ENCODE assay signal across 24 cellular contexts in genomic region chr6:157267654-157268053, GRCh38. TPM values are rescaled to one million over a fixed set of nuclear protein-coding genes. Genes with fewer than 3 reads are reported as not detected.
A peak's percentile ranks its signal among the peaks of the same experiment; 100 is the strongest.
DNase-seq lines count a peak whose midpoint lies in the region; ATAC-seq, FAIRE-seq and TF ChIP-seq lines count a peak whose summit lies in the region.
"Had no signal": no experiment of that assay in that cellular context is flagged by ENCODE, and none has a peak within 500 bp of the region (broad histone marks: within the 10 kb centered on the region; RNA-seq: fewer than 3 reads in every experiment).

No MANE protein-coding gene starts in this region.

- DNase-seq in left ventricle myocardium inferior: no peak
- DNase-seq in heart right ventricle: no peak
- peak; percentile 54 for DNase-seq in chondrocyte (ENCODE audit: low spot score)
- DNase-seq in omental fat pad (ENCODE audit: low spot score): peak; percentile 0
- peak; percentile 3 to 42 for DNase-seq in tibial artery
- no peak for DNase-seq in kidney
- DNase-seq in NCI-H1092 (lab: John Stamatoyannopoulos, UW): no peak
- no peak for DNase-seq in type B pancreatic cell (ENCODE audit: extremely low spot score, unreplicated experiment)
- DNase-seq: HFFc6, NCI-H1092 treated with DMSO at 0.1 percent for 48 hours, NCI-H1436 treated with DMSO at 0.1 percent for 48 hours, NCI-H187 treated with DMSO at 0.1 percent for 48 hours, NCI-H2171 treated with DMSO at 0.1 percent for 48 hours, NCI-H446, NCI-H524 treated with DMSO at 0.1 percent for 48 hours, NCI-H774, SJCRH30 had no signal

- WGBS in heart right ventricle, 2 donors: 89 to 92% methylated on average over 7 of the region's 7 CpGs

- no peak for FAIRE-seq in kidney (lab: Jason Lieb, UNC)
- FAIRE-seq: A204.1, D721Med, GM18507 had no signal

- no peak for ATAC-seq in heart right ventricle
- ATAC-seq in omental fat pad (ENCODE audit: low FRiP score): no peak
- ATAC-seq: Right ventricle myocardium inferior had no signal

- H3K27ac Mint-ChIP-seq in chondrocyte (ENCODE audit: unreplicated experiment) (no peak overlapping the region), type B pancreatic cell (no peak overlapping the region)
- H3K27ac Mint-ChIP-seq: CD4-positive, alpha-beta T cell; HFFc6 had no signal

- H3K4me1 ChIP-seq in left ventricle myocardium inferior (peaks cover 43% of the 10 kb centered on the region), heart right ventricle (peaks cover 8 to 56% (median 37%) of the 10 kb centered on the region in 9 donors), tibial artery (peaks cover 0 to 64% (median 32%) of the 10 kb centered on the region in 4 donors), kidney (ENCODE audit: control insufficient read depth in 1 of 2, insufficient read depth in 1 of 2, low read depth in 1 of 2, low read length in 2 of 2) (peaks cover 8 to 16% of the 10 kb centered on the region in 2 donors)
- H3K4me1 ChIP-seq: HAP-1, SJCRH30 had no signal

- H3K36me3 Mint-ChIP-seq in chondrocyte (ENCODE audit: low read depth) (no peaks in the 10 kb centered on the region), type B pancreatic cell (peaks cover 9% of the 10 kb centered on the region)

- H3K9me3 Mint-ChIP-seq in chondrocyte (ENCODE audit: low read depth) (no peaks in the 10 kb centered on the region), type B pancreatic cell (peaks cover 8% of the 10 kb centered on the region)

- intact Hi-C loops in left ventricle myocardium inferior (cut with micrococcal nuclease) (no loop called here), heart right ventricle (cut with DNase I) (loop anchor here in 1 of 10 donors (2.0 kb wide), 1 partner anchor 41 kb away; no protein-coding TSS in a partner anchor), tibial artery (cut with DNase I; ENCODE audit: low total_unique reads) (no loop called here), kidney (cut with DNase I) (no loop called here)

- TF ChIP-seq CTCF in left ventricle myocardium inferior (IDR thresholded peaks at IDR 0.05; ENCODE audit: borderline replicate concordance) (no peak), heart right ventricle (IDR thresholded peaks at IDR 0.05) (no peak), chondrocyte (IDR thresholded peaks at IDR 0.05) (no peak), omental fat pad (IDR thresholded peaks at IDR 0.05) (no peak), tibial artery (IDR thresholded peaks at IDR 0.05) (no peak), kidney (IDR thresholded peaks at IDR 0.05; ENCODE audit: borderline replicate concordance, extremely low read depth, insufficient read depth) (no peak), type B pancreatic cell (conservative IDR thresholded peaks at IDR 0.05) (no peak)

- H3K36me3 ChIP-seq in left ventricle myocardium inferior (no peaks in the 10 kb centered on the region), heart right ventricle (no peaks in the 10 kb centered on the region), tibial artery (no peaks in the 10 kb centered on the region), kidney (ENCODE audit: control insufficient read depth in 1 of 2, insufficient read depth in 2 of 2, low read length in 2 of 2) (no peaks in the 10 kb centered on the region)
- H3K36me3 ChIP-seq: BLaER1, HAP-1, SJCRH30 had no signal

- H3K4me1 Mint-ChIP-seq in chondrocyte (ENCODE audit: low read depth) (peaks cover 18% of the 10 kb centered on the region), type B pancreatic cell (ENCODE audit: unreplicated experiment) (peaks cover 8% of the 10 kb centered on the region)

- no peaks in the 10 kb centered on the region for H3K27me3 ChIP-seq in left ventricle myocardium inferior (ENCODE audit: low read depth)
- no peaks in the 10 kb centered on the region for H3K27me3 ChIP-seq in heart right ventricle
- H3K27me3 ChIP-seq in tibial artery: no peaks in the 10 kb centered on the region
- H3K27me3 ChIP-seq: BLaER1, SJCRH30 had no signal

- no peak overlapping the region for H3K4me3 Mint-ChIP-seq in chondrocyte (ENCODE audit: unreplicated experiment)
- H3K4me3 Mint-ChIP-seq in type B pancreatic cell: no peak overlapping the region
- H3K4me3 Mint-ChIP-seq: CD4-positive, alpha-beta T cell; HFFc6 had no signal

- H3K9ac ChIP-seq in kidney (ENCODE audit: low read length in 2 of 2): no peak overlapping the region
- H3K9ac ChIP-seq: BLaER1 had no signal

- H3K27me3 Mint-ChIP-seq in chondrocyte (ENCODE audit: low read depth): no peaks in the 10 kb centered on the region
- no peaks in the 10 kb centered on the region for H3K27me3 Mint-ChIP-seq in type B pancreatic cell
- H3K27me3 Mint-ChIP-seq: CD4-positive, alpha-beta T cell had no signal

- H3K27ac ChIP-seq in left ventricle myocardium inferior (replicated peaks) (peak overlapping the region; percentile 90), heart right ventricle (peak overlapping the region in 1 of 10 donors; percentile 88), tibial artery (peak overlapping the region; percentile 69 to 78), kidney (ENCODE audit: low read depth in 2 of 2, low read length in 2 of 2) (no peak overlapping the region)
- H3K27ac ChIP-seq: BLaER1, SJCRH30 had no signal

- H3K9me3 ChIP-seq in left ventricle myocardium inferior (replicated peaks): no peaks in the 10 kb centered on the region
- H3K9me3 ChIP-seq in heart right ventricle: no peaks in the 10 kb centered on the region
- H3K9me3 ChIP-seq in tibial artery: no peaks in the 10 kb centered on the region
- no peaks in the 10 kb centered on the region for H3K9me3 ChIP-seq in kidney (ENCODE audit: control insufficient read depth in 1 of 2, low read length in 2 of 2)
- H3K9me3 ChIP-seq: BLaER1, HAP-1, SJCRH30 had no signal

- H3K4me3 ChIP-seq in left ventricle myocardium inferior (no peak overlapping the region), heart right ventricle (no peak overlapping the region), tibial artery (no peak overlapping the region), kidney (ENCODE audit: low read length in 2 of 2) (no peak overlapping the region)
- H3K4me3 ChIP-seq: BLaER1, HAP-1, SJCRH30 had no signal

RNA-seq across cellular contexts. Expression of gene TMEM242, which starts 55.7 kb away (rescaled TPM):
- 19.8 TPM for total RNA-seq in left ventricle myocardium inferior
- 10 to 100 TPM; 12.5 to 18.7 (median 16.7) TPM for total RNA-seq in heart right ventricle
- 10 to 100 TPM in 1 of 2 donors, 1 to 10 TPM in 1; 8.9 to 14.2 TPM for polyA plus RNA-seq in heart right ventricle
- total RNA-seq in chondrocyte: 9.6 to 10.7 TPM (median 9.7 TPM) in 3 replicates
- 10 to 100 TPM in 1 of 4 donors, 1 to 10 TPM in 3; 3.5 to 13.6 (median 5.2) TPM for total RNA-seq in omental fat pad
- total RNA-seq in kidney: 14.2 TPM
- polyA plus RNA-seq in kidney (ENCODE audit: insufficient read depth, low read depth, low replicate concordance): 14.3 TPM
- 10.1 and 11.7 TPM in 2 replicates for total RNA-seq in type B pancreatic cell (ENCODE audit: low replicate concordance)

Comparison
In these comparisons a context has a peak if more than half of its experiments do, and no peak if none do; other contexts are left out.
1. DNase-seq: peak in chondrocyte (single experiment), omental fat pad (single experiment) and tibial artery (2 of 2); none in left ventricle myocardium inferior (single experiment), heart right ventricle (0 of 2), kidney (single experiment), NCI-H1092 (single experiment) and type B pancreatic cell (single experiment).
2. H3K27ac ChIP-seq: peak in left ventricle myocardium inferior (single experiment) and tibial artery (2 of 2); none in kidney (0 of 2).